18 cellular contexts compared by ENCODE assay signal in the genomic region with DNA sequence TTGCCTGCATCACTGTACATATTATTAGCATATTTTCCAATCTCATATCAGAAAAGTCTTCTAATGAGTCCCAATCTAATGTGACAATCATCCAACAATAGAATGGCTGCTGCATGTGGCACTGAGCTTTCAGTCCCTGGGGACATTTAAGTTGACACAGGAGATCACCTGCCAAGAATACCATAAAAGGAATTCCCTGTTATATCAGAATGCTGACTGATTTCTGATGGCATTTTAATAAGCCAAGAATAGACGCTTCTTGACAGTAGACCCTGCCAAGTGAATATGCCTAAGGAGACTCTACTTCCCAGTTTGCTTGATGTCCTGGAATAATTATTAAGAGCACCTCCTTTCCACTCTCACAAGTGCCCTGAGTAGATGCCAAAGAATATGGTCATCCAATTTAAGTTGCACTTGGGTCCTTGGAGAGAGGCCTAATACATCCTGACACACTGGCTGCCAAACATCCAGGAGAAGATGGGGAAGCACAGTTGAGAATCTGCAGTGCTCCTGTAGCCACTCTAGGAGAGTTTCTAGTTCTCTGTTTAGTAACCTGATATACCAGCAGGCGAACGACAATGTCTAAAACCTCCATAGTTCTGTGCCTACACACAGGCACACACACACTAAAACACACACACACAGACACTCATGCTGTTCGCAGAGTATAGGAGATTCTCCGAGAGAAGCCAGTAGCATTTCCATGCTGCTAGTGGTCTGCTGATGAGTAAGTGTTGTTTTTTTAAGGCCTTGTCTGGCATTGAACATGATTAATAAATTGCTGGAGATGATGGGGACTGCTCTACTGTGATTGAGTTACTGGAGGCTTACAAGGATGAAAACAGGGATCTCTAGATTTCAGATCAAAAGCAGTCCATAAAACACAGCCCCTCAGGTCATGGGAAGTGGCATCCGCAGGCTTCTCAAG.
DNase-seq lines count a peak whose midpoint lies in the region; ATAC-seq, FAIRE-seq and TF ChIP-seq lines count a peak whose summit lies in the region.
"Had no signal": no experiment of that assay in that cellular context is flagged by ENCODE, and none has a peak within 500 bp of the region (broad histone marks: within the 10 kb centered on the region; RNA-seq: fewer than 3 reads in every experiment).

No MANE protein-coding gene starts in this region.

- no peaks in the 10 kb centered on the region for H3K27me3 ChIP-seq in bronchial epithelial cell (ENCODE audit: control insufficient read depth, insufficient read depth, low read length)
- no peaks in the 10 kb centered on the region for H3K27me3 ChIP-seq in stomach smooth muscle (ENCODE audit: control insufficient read depth in 1 of 2, insufficient read depth in 2 of 2, low read length in 2 of 2)
- no peaks in the 10 kb centered on the region for H3K27me3 ChIP-seq in hepatocyte
- H3K27me3 ChIP-seq: colonic mucosa, thyroid gland had no signal

- H2AFZ ChIP-seq in hepatocyte = no peak overlapping the region

- H3K79me2 ChIP-seq in hepatocyte = no peaks in the 10 kb centered on the region

- DNase-seq in NCI-H1417 (lab: John Stamatoyannopoulos, UW) = peak in 2 of 3 experiments; percentile 11 to 29
- no peak for DNase-seq in NCI-H1417 treated with DMSO at 0.1 percent for 48 hours (lab: John Stamatoyannopoulos, UW)
- peak; percentile 47 for DNase-seq in NCI-H2107 treated with DMSO at 0.1 percent for 48 hours (lab: John Stamatoyannopoulos, UW; ENCODE audit: unreplicated experiment)
- DNase-seq in bronchial epithelial cell (ENCODE audit: low read depth) = no peak
- no peak for DNase-seq in hepatocyte (ENCODE audit: low spot score)
- DNase-seq in putamen (ENCODE audit: low spot score) = no peak
- DNase-seq: activated CD8-positive, alpha-beta T cell treated with anti-CD3 and anti-CD28 coated beads for 36 hours; colonic mucosa; mesenchymal stem cell; NCI-H526 treated with DMSO at 0.1 percent for 48 hours; stimulated activated CD4-positive, alpha-beta T cell treated with anti-CD3 and anti-CD28 coated beads, Interleukin-4, amount 100 ng/mL, for 1 hour; T-cell; thyroid gland had no signal

- 72% methylated on average over 6 of the region's 6 CpGs for WGBS in hepatocyte (ENCODE audit: low lambda C conversion rate, missing lambda C conversion rate)

- no peak for ATAC-seq in HG03378 (IDR thresholded peaks at IDR 0.05; ENCODE audit: unreplicated experiment)
- ATAC-seq: A549; activated CD8-positive, alpha-beta T cell treated with anti-CD3 and anti-CD28 coated beads for 36 hours; sciatic nerve; T-cell had no signal

- H3K4me1 ChIP-seq in stomach smooth muscle (ENCODE audit: control insufficient read depth, insufficient read depth, low read length) = peaks cover 33% of the 10 kb centered on the region
- H3K4me1 ChIP-seq in hepatocyte (ENCODE audit: insufficient read depth) = no peaks in the 10 kb centered on the region
- H3K4me1 ChIP-seq: A549, colonic mucosa had no signal

- H3K4me3 ChIP-seq in bronchial epithelial cell (ENCODE audit: low read depth, low read length) (no peak overlapping the region), stomach smooth muscle (ENCODE audit: low read length in 2 of 2) (no peak overlapping the region), hepatocyte (no peak overlapping the region)
- H3K4me3 ChIP-seq: A549, colonic mucosa, thyroid gland had no signal

- H3K36me3 ChIP-seq in bronchial epithelial cell (ENCODE audit: control insufficient read depth, insufficient read depth, low read length) (no peaks in the 10 kb centered on the region), stomach smooth muscle (ENCODE audit: control insufficient read depth in 2 of 2, insufficient read depth in 2 of 2, low read length in 2 of 2) (no peaks in the 10 kb centered on the region), hepatocyte (replicated peaks; ENCODE audit: insufficient read depth, low read depth) (no peaks in the 10 kb centered on the region)
- H3K36me3 ChIP-seq: colonic mucosa, thyroid gland had no signal

- no peak for TF ChIP-seq CTCF in bronchial epithelial cell (IDR thresholded peaks at IDR 0.05; ENCODE audit: insufficient read depth, low read length, severe bottlenecking)
- no peak for TF ChIP-seq CTCF in hepatocyte (IDR thresholded peaks at IDR 0.05; ENCODE audit: poor library complexity)

- H3K9ac ChIP-seq in stomach smooth muscle (ENCODE audit: low read length in 2 of 2) = no peak overlapping the region

- no peaks in the 10 kb centered on the region for H3K9me2 ChIP-seq in hepatocyte (replicated peaks; ENCODE audit: insufficient read depth)

- H3K27ac ChIP-seq in stomach smooth muscle (ENCODE audit: low read length) (peak overlapping the region; percentile 66), hepatocyte (no peak overlapping the region)
- H3K27ac ChIP-seq: A549, colonic mucosa, thyroid gland had no signal

- peak; percentile 28 for FAIRE-seq in bronchial epithelial cell (lab: Jason Lieb, UNC)
- FAIRE-seq: A549, H1 had no signal

- H3K4me2 ChIP-seq in hepatocyte = no peak overlapping the region
- H3K4me2 ChIP-seq: A549 had no signal

- H4K20me1 ChIP-seq in hepatocyte (ENCODE audit: insufficient read depth, poor library complexity, severe bottlenecking) = no peaks in the 10 kb centered on the region

- H3K9me3 ChIP-seq in stomach smooth muscle (ENCODE audit: control insufficient read depth in 2 of 2, low read length in 2 of 2) (no peaks in the 10 kb centered on the region), hepatocyte (ENCODE audit: low read depth) (no peaks in the 10 kb centered on the region)
- H3K9me3 ChIP-seq: A549, colonic mucosa, thyroid gland had no signal

Comparison
In these comparisons a context has a peak if more than half of its experiments do, and no peak if none do; other contexts are left out.
1. DNase-seq: peak in NCI-H1417 (2 of 3) and NCI-H2107 treated with DMSO at 0.1 percent for 48 hours (single experiment); none in NCI-H1417 treated with DMSO at 0.1 percent for 48 hours (single experiment), bronchial epithelial cell (single experiment), hepatocyte (single experiment) and putamen (single experiment).